Comparison of ENCODE assay signal across 8 cellular contexts in genomic region chr21:9362309-9362708, GRCh38.
A peak's percentile ranks its signal among the peaks of the same experiment; 100 is the strongest.
DNase-seq lines count a peak whose midpoint lies in the region; ATAC-seq, FAIRE-seq and TF ChIP-seq lines count a peak whose summit lies in the region.
"Not testable (repeated sequence)": the region's sequence is repeated elsewhere in the genome, so short reads cannot be mapped to it uniquely, and the experiment has no call there.

No MANE protein-coding gene starts in this region.

- TF ChIP-seq POLR2A in right lobe of liver (IDR thresholded peaks at IDR 0.05); ovary (IDR thresholded peaks at IDR 0.05); uterus (IDR thresholded peaks at IDR 0.05): not testable (repeated sequence)

- FAIRE-seq in small intestine (lab: Jason Lieb, UNC), result not testable (repeated sequence)

- CTCF ChIA-PET in activated naive CD4-positive, alpha-beta T cell treated with anti-CD3 and anti-CD28 coated beads, Interleukin-2, amount 10 ng/mL, durations not matched to agents 7 days and 5 days (lab: Charles Lee), result not testable (repeated sequence)

- peaks cover 0 to 12% (median 0%) of the 10 kb centered on the region in 45 donors for H3K27me3 ChIP-seq in dorsolateral prefrontal cortex
- not testable (repeated sequence) for H3K27me3 ChIP-seq in right lobe of liver; ovary; small intestine (ENCODE audit: control insufficient read depth in 2 of 2, insufficient read depth in 2 of 2, low read length in 2 of 2); uterus

- not testable (repeated sequence) for H3K36me3 Mint-ChIP-seq in activated naive CD4-positive, alpha-beta T cell treated with anti-CD3 and anti-CD28 coated beads, Interleukin-2, amount 10 ng/mL, durations not matched to agents 7 days and 5 days

- 54% methylated on average over 6 of the region's 7 CpGs for WGBS in right lobe of liver (ENCODE audit: insufficient coverage, low coverage, low lambda C conversion rate, missing lambda C conversion rate)
- 75 to 84% (median 83%) methylated on average over 7 of the region's 7 CpGs for WGBS in ovary, 3 donors
- 80 to 83% (median 82%) methylated on average over 7 of the region's 7 CpGs for WGBS in small intestine, 3 donors

- peak; percentile 0 for DNase-seq in SK-N-DZ (ENCODE audit: low spot score)
- DNase-seq in activated naive CD4-positive, alpha-beta T cell treated with anti-CD3 and anti-CD28 coated beads, Interleukin-2, amount 10 ng/mL, durations not matched to agents 7 days and 5 days, result peak; percentile 17
- DNase-seq in dorsolateral prefrontal cortex, result peak in 9 of 10 donors; percentile 2 to 50 (median 34)
- DNase-seq in left cardiac atrium, result peak; percentile 12
- DNase-seq in right lobe of liver, result peak; percentile 17 to 53 (median 51)
- peak in 3 of 5 donors; percentile 8 to 11 (median 10) for DNase-seq in ovary
- DNase-seq in small intestine, result peak; percentile 0
- peak; percentile 11 to 14 for DNase-seq in uterus

- H3K9me3 Mint-ChIP-seq in activated naive CD4-positive, alpha-beta T cell treated with anti-CD3 and anti-CD28 coated beads, Interleukin-2, amount 10 ng/mL, durations not matched to agents 7 days and 5 days, result not testable (repeated sequence)

- H3K27ac Mint-ChIP-seq in activated naive CD4-positive, alpha-beta T cell treated with anti-CD3 and anti-CD28 coated beads, Interleukin-2, amount 10 ng/mL, durations not matched to agents 7 days and 5 days, result not testable (repeated sequence)

- not testable (repeated sequence) for H3K27me3 Mint-ChIP-seq in activated naive CD4-positive, alpha-beta T cell treated with anti-CD3 and anti-CD28 coated beads, Interleukin-2, amount 10 ng/mL, durations not matched to agents 7 days and 5 days

- not testable (repeated sequence) for H3K4me3 Mint-ChIP-seq in activated naive CD4-positive, alpha-beta T cell treated with anti-CD3 and anti-CD28 coated beads, Interleukin-2, amount 10 ng/mL, durations not matched to agents 7 days and 5 days

- not testable (repeated sequence) for H3K4me1 Mint-ChIP-seq in activated naive CD4-positive, alpha-beta T cell treated with anti-CD3 and anti-CD28 coated beads, Interleukin-2, amount 10 ng/mL, durations not matched to agents 7 days and 5 days

- H3K27ac ChIP-seq in dorsolateral prefrontal cortex; right lobe of liver; ovary; small intestine (ENCODE audit: low read depth in 1 of 2, low read length in 1 of 2); uterus: not testable (repeated sequence)

- intact Hi-C loops in dorsolateral prefrontal cortex (cut with DNase I); left cardiac atrium (cut with DNase I); right lobe of liver (cut with DNase I); ovary (cut with DNase I); uterus (cut with DNase I; ENCODE audit: low total_unique reads): not testable (repeated sequence)

- not testable (repeated sequence) for H3K9me3 ChIP-seq in right lobe of liver; ovary; small intestine (ENCODE audit: control insufficient read depth, low read depth); uterus

- not testable (repeated sequence) for TF ChIP-seq CTCF in dorsolateral prefrontal cortex (IDR thresholded peaks at IDR 0.05 in 54 of 56, conservative IDR thresholded peaks at IDR 0.05 in 2 of 56; ENCODE audit: low read depth in 1 of 56, partially characterized antibody in 56 of 56); right lobe of liver (IDR thresholded peaks at IDR 0.05); ovary (IDR thresholded peaks at IDR 0.05); uterus (IDR thresholded peaks at IDR 0.05)

- not testable (repeated sequence) for H3K4me1 ChIP-seq in right lobe of liver; ovary (ENCODE audit: insufficient read depth); small intestine (ENCODE audit: control insufficient read depth in 2 of 2, insufficient read depth in 1 of 2, low read depth in 1 of 2, low read length in 1 of 2); uterus

- not testable (repeated sequence) for ATAC-seq in left cardiac atrium, right lobe of liver

- not testable (repeated sequence) for TF ChIP-seq EP300 in ovary (IDR thresholded peaks at IDR 0.05)

- H3K4me3 ChIP-seq in dorsolateral prefrontal cortex; right lobe of liver; ovary; small intestine (ENCODE audit: low read depth in 1 of 2, low read length in 2 of 2); uterus: not testable (repeated sequence)

- not testable (repeated sequence) for H3K36me3 ChIP-seq in right lobe of liver; ovary; small intestine (ENCODE audit: control insufficient read depth in 2 of 2, insufficient read depth in 2 of 2, low read length in 2 of 2); uterus

Comparison
In these comparisons a context has a peak if more than half of its experiments do, and no peak if none do; other contexts are left out.
1. DNase-seq: peak in every context shown above with its lines; median percentile 51 in right lobe of liver; 34 in dorsolateral prefrontal cortex; 17 in activated naive CD4-positive, alpha-beta T cell treated with anti-CD3 and anti-CD28 coated beads, Interleukin-2, amount 10 ng/mL, durations not matched to agents 7 days and 5 days; 12 in uterus; 12 in left cardiac atrium; 10 in ovary; 0 in SK-N-DZ; 0 in small intestine.